Comparison of ENCODE assay signal across 5 cellular contexts in genomic region chr7:13765853-13766252, GRCh38.
DNase-seq lines count a peak whose midpoint lies in the region; ATAC-seq, FAIRE-seq and TF ChIP-seq lines count a peak whose summit lies in the region.
"Not testable (repeated sequence)": the region's sequence is repeated elsewhere in the genome, so short reads cannot be mapped to it uniquely, and the experiment has no call there.

No MANE protein-coding gene starts in this region.

- in situ Hi-C loops in K562 (cut with MboI) = not testable (repeated sequence)

- not testable (repeated sequence) for H3K4me3 ChIP-seq in K562; H1 (ENCODE audit: extremely low read depth in 1 of 4, insufficient read depth in 2 of 4, low read depth in 3 of 4, low read length in 4 of 4)

- H4K8ac ChIP-seq in H1 (ENCODE audit: extremely low read depth, insufficient read depth, low read length) = not testable (repeated sequence)

- H2BK120ac ChIP-seq in H1 (replicated peaks; ENCODE audit: low read depth, low read length) = not testable (repeated sequence)

- not testable (repeated sequence) for H3K27me3 Mint-ChIP-seq in WTC11 (ENCODE audit: low read depth)

- H3K9me3 ChIP-seq in K562 (replicated peaks; ENCODE audit: control insufficient read depth, insufficient read depth, low read depth, low read length); H1 (ENCODE audit: insufficient read depth in 2 of 2, low read depth in 1 of 2, low read length in 1 of 2): not testable (repeated sequence)

- not testable (repeated sequence) for TF ChIP-seq POLR2A in K562 (conservative IDR thresholded peaks at IDR 0.05); H1 (IDR thresholded peaks at IDR 0.05; ENCODE audit: control extremely low read depth in 1 of 2, low read depth in 2 of 2, low read length in 2 of 2)

- H2BK15ac ChIP-seq in H1 (ENCODE audit: low read length) = not testable (repeated sequence)

- H3K4me1 ChIP-seq in K562 (replicated peaks in 1 of 2; ENCODE audit: control insufficient read depth in 2 of 2, insufficient read depth in 2 of 2, low read length in 2 of 2); H1 (replicated peaks in 1 of 4; ENCODE audit: control insufficient read depth in 3 of 4, insufficient read depth in 4 of 4, low read length in 3 of 4): not testable (repeated sequence)

- not testable (repeated sequence) for H2BK12ac ChIP-seq in H1 (ENCODE audit: low read depth, low read length)

- not testable (repeated sequence) for H3K79me1 ChIP-seq in H1 (ENCODE audit: low read depth, low read length)

- WGBS in K562 (ENCODE audit: insufficient coverage, low coverage, missing lambda C conversion rate) = 1% methylated on average over 8 of the region's 16 CpGs
- 82% methylated on average over 11 of the region's 16 CpGs; no CpG with 5 or more reads in 1 of the 2 experiments for WGBS in H1 (ENCODE audit: extremely low coverage in 1 of 2, insufficient coverage in 1 of 2, insufficient read length in 1 of 2, insufficient replicate concordance in 2 of 2, low coverage in 1 of 2, low lambda C conversion rate in 2 of 2, missing lambda C conversion rate in 1 of 2), 2 experiments

- H3K27ac Mint-ChIP-seq in WTC11 = not testable (repeated sequence)

- H3K23me2 ChIP-seq in H1 (ENCODE audit: low read depth, low read length) = not testable (repeated sequence)

- not testable (repeated sequence) for H3K36me3 ChIP-seq in K562 (ENCODE audit: control insufficient read depth, insufficient read depth, low read length); H1 (ENCODE audit: control insufficient read depth in 2 of 4, insufficient read depth in 4 of 4, low read length in 3 of 4)

- not testable (repeated sequence) for H3K4ac ChIP-seq in H1 (replicated peaks; ENCODE audit: insufficient read length, low read depth, low read length)

- H3K4me3 Mint-ChIP-seq in WTC11 = peak overlapping the region; percentile 47

- H2BK5ac ChIP-seq in H1 (ENCODE audit: low read depth, low read length) = not testable (repeated sequence)

- H4K91ac ChIP-seq in H1 (replicated peaks; ENCODE audit: insufficient read length, low read length) = not testable (repeated sequence)

- H3K79me2 ChIP-seq in K562 (ENCODE audit: control insufficient read depth, insufficient read depth, low read length); H1 (ENCODE audit: control insufficient read depth in 1 of 2, insufficient read depth in 2 of 2, low read length in 2 of 2): not testable (repeated sequence)

- H3K18ac ChIP-seq in H1 (ENCODE audit: extremely low read depth, low read length) = not testable (repeated sequence)

- BruUV-seq in K562 (replicated peaks; lab: Mats Ljungman, UMichigan) = not testable (repeated sequence)

- not testable (repeated sequence) for H2BK20ac ChIP-seq in H1 (ENCODE audit: low read length)

- not testable (repeated sequence) for H4K5ac ChIP-seq in H1 (ENCODE audit: insufficient read length, low read depth, low read length)

- not testable (repeated sequence) for H2AK5ac ChIP-seq in H1 (ENCODE audit: low read depth, low read length)

- not testable (repeated sequence) for H4K20me1 ChIP-seq in K562 (replicated peaks; ENCODE audit: control insufficient read depth, insufficient read depth, low read length); H1 (replicated peaks in 1 of 2; ENCODE audit: control insufficient read depth in 1 of 2, insufficient read depth in 2 of 2, low read length in 2 of 2)

- not testable (repeated sequence) for TF ChIP-seq RAD21 in K562 (CRISPR knock-in tag; conservative IDR thresholded peaks at IDR 0.05 in 1 of 2, IDR thresholded peaks at IDR 0.05 in 1 of 2); H1 (IDR thresholded peaks at IDR 0.05 in 1 of 2, conservative IDR thresholded peaks at IDR 0.05 in 1 of 2; ENCODE audit: low read depth in 2 of 2, low read length in 2 of 2)

- H3K36me3 Mint-ChIP-seq in WTC11 = peaks cover 16% of the 10 kb centered on the region

- not testable (repeated sequence) for H3K9me1 ChIP-seq in K562 (ENCODE audit: control insufficient read depth, insufficient read depth, low read length)

- CTCF ChIA-PET in WTC11 (lab: Charles Lee); K562 (lab: Yijun Ruan, JAX; ENCODE audit: low intra/inter-chr PET ratio): not testable (repeated sequence)
- CTCF ChIA-PET in H1 (lab: Charles Lee; ENCODE audit: partially characterized antibody) = interaction anchor here (1.3 kb wide), 1 partner anchor 14 kb away, joined by 3 read pairs; no protein-coding TSS in a partner anchor

- TF ChIP-seq EP300 in K562 (IDR thresholded peaks at IDR 0.05; ENCODE audit: low read length); H1 (IDR thresholded peaks at IDR 0.05; ENCODE audit: borderline replicate concordance in 1 of 2, low read depth in 2 of 2, low read length in 2 of 2): not testable (repeated sequence)

- FAIRE-seq in GM18507 (lab: Jason Lieb, UNC) (peak; percentile 67), HTR-8/SVneo (lab: Jason Lieb, UNC) (peak; percentile 92), K562 (lab: Jason Lieb, UNC) (peak; percentile 99), H1 (lab: Jason Lieb, UNC) (peak; percentile 95)

- H3K9me3 Mint-ChIP-seq in WTC11 = peaks cover 11% of the 10 kb centered on the region

- H3K14ac ChIP-seq in H1 (ENCODE audit: insufficient read length) = not testable (repeated sequence)

- peak overlapping the region; percentile 11; the same call in 1 of the 2 replicates for H3K4me2 ChIP-seq in K562 (ENCODE audit: insufficient read depth, low read length)
- H3K4me2 ChIP-seq in H1 (ENCODE audit: insufficient read depth in 1 of 2, low read depth in 2 of 2, low read length in 2 of 2) = not testable (repeated sequence)

- H3K4me1 Mint-ChIP-seq in WTC11 = peaks cover 21% of the 10 kb centered on the region

- POLR2A ChIA-PET in WTC11 (lab: Charles Lee); K562 (lab: Yijun Ruan, JAX): not testable (repeated sequence)
- POLR2A ChIA-PET in H1 (lab: Charles Lee; ENCODE audit: partially characterized antibody) = interaction anchor here (1.0 kb wide), 1 partner anchor 12 kb away, joined by 3 read pairs; no protein-coding TSS in a partner anchor

- not testable (repeated sequence) for H3K9ac ChIP-seq in K562 (ENCODE audit: insufficient read depth in 1 of 2, low read depth in 2 of 2, low read length in 2 of 2); H1 (replicated peaks in 1 of 4; ENCODE audit: extremely low read depth in 1 of 4, low read depth in 3 of 4, low read length in 3 of 4)

- not testable (repeated sequence) for H3K56ac ChIP-seq in H1 (replicated peaks; ENCODE audit: insufficient read length, low read depth, low read length)

- not testable (repeated sequence) for H3K27me3 ChIP-seq in K562 (ENCODE audit: control insufficient read depth in 2 of 2, insufficient read depth in 2 of 2, low read length in 2 of 2); H1 (replicated peaks in 1 of 4; ENCODE audit: control insufficient read depth in 3 of 4, extremely low read depth in 1 of 4, insufficient read depth in 3 of 4, low read length in 3 of 4)

- not testable (repeated sequence) for ATAC-seq in WTC11, K562

- TF ChIP-seq CTCF in WTC11 (IDR thresholded peaks at IDR 0.05); K562 (IDR thresholded peaks at IDR 0.05 in 2 of 3, conservative IDR thresholded peaks at IDR 0.05 in 1 of 3; ENCODE audit: insufficient read depth in 2 of 3, low read depth in 1 of 3, low read length in 3 of 3); H1 (IDR thresholded peaks at IDR 0.05; ENCODE audit: control extremely low read depth in 1 of 3, insufficient read depth in 1 of 3, low read depth in 1 of 3, low read length in 3 of 3): not testable (repeated sequence)

- not testable (repeated sequence) for H2AFZ ChIP-seq in K562 (ENCODE audit: low read depth, low read length); H1 (ENCODE audit: low read length)

- H3K23ac ChIP-seq in H1 (ENCODE audit: insufficient read length) = not testable (repeated sequence)

- DNase-seq in GM18507 (ENCODE audit: extremely low spot score, insufficient read length, low read depth); HTR-8/SVneo (ENCODE audit: insufficient read length, low spot score); K562 (ENCODE audit: extremely low read depth in 1 of 4, low spot score in 3 of 4): not testable (repeated sequence)
- peak; percentile 62 for DNase-seq in WTC11 (ENCODE audit: low spot score)
- peak in 1 of 2 experiments; percentile 62 for DNase-seq in H1 (ENCODE audit: low read depth in 1 of 2, low spot score in 2 of 2)

- not testable (repeated sequence) for H3K27ac ChIP-seq in K562 (ENCODE audit: extremely low read depth, low read depth, low read length); H1 (ENCODE audit: low read depth, low read length)

- intact Hi-C loops in K562 (cut with micrococcal nuclease) = not testable (repeated sequence)

TF ChIP-seq in WTC11, 78 proteins besides CTCF, POLR2A, EP300 and RAD21:
- TF ChIP-seq FOXK1 (CRISPR knock-in tag; IDR thresholded peaks at IDR 0.05) = 0 out of 2 replicates have a peak, but pooled peaks have one; percentile 9
TF ChIP-seq in WTC11: peak in this region for 1; not testable (repeated sequence) for 77.

TF ChIP-seq in K562, 482 proteins besides CTCF, POLR2A, EP300 and RAD21 (continues in another document):
- TF ChIP-seq FOXA3 (CRISPR knock-in tag; conservative IDR thresholded peaks at IDR 0.05 in 1 of 2, IDR thresholded peaks at IDR 0.05 in 1 of 2) = peak; percentile 60 to 65; a peak in 2 of 4 replicates
